ENCODE assay signal across 1 cellular context in genomic region chr2:219445220-219445631, GRCh38.
TF ChIP-seq lines count a peak whose summit lies in the region.

No MANE protein-coding gene starts in this region.

TF ChIP-seq in IMR-90, 13 proteins besides CTCF, POLR2A, EP300 and RAD21:
- no peak for TF ChIP-seq USF2 (IDR thresholded peaks at IDR 0.05; ENCODE audit: low read depth, low read length)
- TF ChIP-seq SMC3 (IDR thresholded peaks at IDR 0.05; ENCODE audit: low read depth, low read length) = no peak
- TF ChIP-seq CHD1 (IDR thresholded peaks at IDR 0.05; ENCODE audit: low read depth, low read length) = no peak
- no peak for TF ChIP-seq BHLHE40 (IDR thresholded peaks at IDR 0.05; ENCODE audit: low read depth, low read length)
- no peak for TF ChIP-seq RFX5 (IDR thresholded peaks at IDR 0.05; ENCODE audit: low read depth, low read length)
- no peak for TF ChIP-seq RCOR1 (IDR thresholded peaks at IDR 0.05; ENCODE audit: insufficient replicate concordance, low read length)
